Comparison of ENCODE assay signal across 1 cellular context in genomic region chr18:77096936-77097886, GRCh38.
TF ChIP-seq lines count a peak whose summit lies in the region.

No MANE protein-coding gene starts in this region.

TF ChIP-seq in H1, 55 proteins besides CTCF, POLR2A, EP300 and RAD21 (continued from another document):
- TF ChIP-seq TEAD4 (IDR thresholded peaks at IDR 0.05; ENCODE audit: low read depth, low read length): 0 out of 2 replicates have a peak, but pooled peaks have one; percentile 16
